ENCODE assay signal across 1 cellular context in genomic region chr7:130899638-130900401, GRCh38.
A peak's percentile ranks its signal among the peaks of the same experiment; 100 is the strongest.
TF ChIP-seq lines count a peak whose summit lies in the region.

No MANE protein-coding gene starts in this region.

TF ChIP-seq in HepG2, 621 proteins besides CTCF, POLR2A, EP300 and RAD21 (continued from another document and continues in another):
- TF ChIP-seq, protein P1, sequence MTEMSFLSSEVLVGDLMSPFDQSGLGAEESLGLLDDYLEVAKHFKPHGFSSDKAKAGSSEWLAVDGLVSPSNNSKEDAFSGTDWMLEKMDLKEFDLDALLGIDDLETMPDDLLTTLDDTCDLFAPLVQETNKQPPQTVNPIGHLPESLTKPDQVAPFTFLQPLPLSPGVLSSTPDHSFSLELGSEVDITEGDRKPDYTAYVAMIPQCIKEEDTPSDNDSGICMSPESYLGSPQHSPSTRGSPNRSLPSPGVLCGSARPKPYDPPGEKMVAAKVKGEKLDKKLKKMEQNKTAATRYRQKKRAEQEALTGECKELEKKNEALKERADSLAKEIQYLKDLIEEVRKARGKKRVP (CRISPR knock-in tag; IDR thresholded peaks at IDR 0.05) = peak in 1 of 2 experiments; percentile 40; a peak in 1 of 4 replicates
- TF ChIP-seq HOXD1 (CRISPR knock-in tag; IDR thresholded peaks at IDR 0.05) = peak; percentile 65
- peak; percentile 56 for TF ChIP-seq ASH2L (IDR thresholded peaks at IDR 0.05; ENCODE audit: insufficient read length, low read depth, low read length)
- peak; percentile 68 for TF ChIP-seq ZNF205 (CRISPR knock-in tag; IDR thresholded peaks at IDR 0.05)
- TF ChIP-seq NFRKB (IDR thresholded peaks at IDR 0.05) = no peak
- TF ChIP-seq ZNF792 (CRISPR knock-in tag; IDR thresholded peaks at IDR 0.05) = peak; percentile 78
- no peak for TF ChIP-seq ZNF318 (CRISPR knock-in tag; IDR thresholded peaks at IDR 0.05)
- TF ChIP-seq ZNF337 (CRISPR knock-in tag; IDR thresholded peaks at IDR 0.05; ENCODE audit: borderline replicate concordance, low read depth) = no peak
- TF ChIP-seq ZNF350 (CRISPR knock-in tag; IDR thresholded peaks at IDR 0.05; ENCODE audit: borderline replicate concordance, low read depth) = peak; percentile 41; the same call in 1 of the 2 replicates
- no peak for TF ChIP-seq GRHL1 (CRISPR knock-in tag; conservative IDR thresholded peaks at IDR 0.05)
- no peak for TF ChIP-seq KDM5B (CRISPR knock-in tag; IDR thresholded peaks at IDR 0.05; ENCODE audit: borderline replicate concordance)
- TF ChIP-seq ETV6 (CRISPR knock-in tag; conservative IDR thresholded peaks at IDR 0.05) = no peak; the same call in 1 of the 2 replicates
- TF ChIP-seq, protein P2, sequence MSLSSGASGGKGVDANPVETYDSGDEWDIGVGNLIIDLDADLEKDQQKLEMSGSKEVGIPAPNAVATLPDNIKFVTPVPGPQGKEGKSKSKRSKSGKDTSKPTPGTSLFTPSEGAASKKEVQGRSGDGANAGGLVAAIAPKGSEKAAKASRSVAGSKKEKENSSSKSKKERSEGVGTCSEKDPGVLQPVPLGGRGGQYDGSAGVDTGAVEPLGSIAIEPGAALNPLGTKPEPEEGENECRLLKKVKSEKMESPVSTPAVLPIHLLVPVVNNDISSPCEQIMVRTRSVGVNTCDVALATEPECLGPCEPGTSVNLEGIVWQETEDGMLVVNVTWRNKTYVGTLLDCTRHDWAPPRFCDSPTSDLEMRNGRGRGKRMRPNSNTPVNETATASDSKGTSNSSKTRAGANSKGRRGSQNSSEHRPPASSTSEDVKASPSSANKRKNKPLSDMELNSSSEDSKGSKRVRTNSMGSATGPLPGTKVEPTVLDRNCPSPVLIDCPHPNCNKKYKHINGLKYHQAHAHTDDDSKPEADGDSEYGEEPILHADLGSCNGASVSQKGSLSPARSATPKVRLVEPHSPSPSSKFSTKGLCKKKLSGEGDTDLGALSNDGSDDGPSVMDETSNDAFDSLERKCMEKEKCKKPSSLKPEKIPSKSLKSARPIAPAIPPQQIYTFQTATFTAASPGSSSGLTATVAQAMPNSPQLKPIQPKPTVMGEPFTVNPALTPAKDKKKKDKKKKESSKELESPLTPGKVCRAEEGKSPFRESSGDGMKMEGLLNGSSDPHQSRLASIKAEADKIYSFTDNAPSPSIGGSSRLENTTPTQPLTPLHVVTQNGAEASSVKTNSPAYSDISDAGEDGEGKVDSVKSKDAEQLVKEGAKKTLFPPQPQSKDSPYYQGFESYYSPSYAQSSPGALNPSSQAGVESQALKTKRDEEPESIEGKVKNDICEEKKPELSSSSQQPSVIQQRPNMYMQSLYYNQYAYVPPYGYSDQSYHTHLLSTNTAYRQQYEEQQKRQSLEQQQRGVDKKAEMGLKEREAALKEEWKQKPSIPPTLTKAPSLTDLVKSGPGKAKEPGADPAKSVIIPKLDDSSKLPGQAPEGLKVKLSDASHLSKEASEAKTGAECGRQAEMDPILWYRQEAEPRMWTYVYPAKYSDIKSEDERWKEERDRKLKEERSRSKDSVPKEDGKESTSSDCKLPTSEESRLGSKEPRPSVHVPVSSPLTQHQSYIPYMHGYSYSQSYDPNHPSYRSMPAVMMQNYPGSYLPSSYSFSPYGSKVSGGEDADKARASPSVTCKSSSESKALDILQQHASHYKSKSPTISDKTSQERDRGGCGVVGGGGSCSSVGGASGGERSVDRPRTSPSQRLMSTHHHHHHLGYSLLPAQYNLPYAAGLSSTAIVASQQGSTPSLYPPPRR (CRISPR knock-in tag; IDR thresholded peaks at IDR 0.05; ENCODE audit: borderline replicate concordance) = peak; percentile 74; the same call in 1 of the 2 replicates
- no peak for TF ChIP-seq CENPT (CRISPR knock-in tag; IDR thresholded peaks at IDR 0.05; ENCODE audit: low read depth)
- TF ChIP-seq ZNF230 (CRISPR knock-in tag; IDR thresholded peaks at IDR 0.05) = no peak
- no peak for TF ChIP-seq ZNF207 (IDR thresholded peaks at IDR 0.05; ENCODE audit: borderline replicate concordance)
- peak; percentile 100 for TF ChIP-seq ZEB1 (IDR thresholded peaks at IDR 0.05; ENCODE audit: insufficient replicate concordance, low read depth)
- TF ChIP-seq ZNF331 (CRISPR knock-in tag; IDR thresholded peaks at IDR 0.05) = peak; percentile 76
- TF ChIP-seq THYN1 (CRISPR knock-in tag; IDR thresholded peaks at IDR 0.05; ENCODE audit: borderline replicate concordance, low read depth) = no peak
- no peak for TF ChIP-seq ZKSCAN1 (IDR thresholded peaks at IDR 0.05; ENCODE audit: low read length)
- TF ChIP-seq GMEB2 (CRISPR knock-in tag; IDR thresholded peaks at IDR 0.05; ENCODE audit: low read depth) = no peak
- TF ChIP-seq, protein P3, sequence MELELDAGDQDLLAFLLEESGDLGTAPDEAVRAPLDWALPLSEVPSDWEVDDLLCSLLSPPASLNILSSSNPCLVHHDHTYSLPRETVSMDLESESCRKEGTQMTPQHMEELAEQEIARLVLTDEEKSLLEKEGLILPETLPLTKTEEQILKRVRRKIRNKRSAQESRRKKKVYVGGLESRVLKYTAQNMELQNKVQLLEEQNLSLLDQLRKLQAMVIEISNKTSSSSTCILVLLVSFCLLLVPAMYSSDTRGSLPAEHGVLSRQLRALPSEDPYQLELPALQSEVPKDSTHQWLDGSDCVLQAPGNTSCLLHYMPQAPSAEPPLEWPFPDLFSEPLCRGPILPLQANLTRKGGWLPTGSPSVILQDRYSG (CRISPR knock-in tag; IDR thresholded peaks at IDR 0.05) = peak; percentile 81; the same call in 1 of the 2 replicates
- no peak for TF ChIP-seq RELA (CRISPR knock-in tag; IDR thresholded peaks at IDR 0.05)
- TF ChIP-seq EED (CRISPR knock-in tag; IDR thresholded peaks at IDR 0.05) = no peak
- peak; percentile 35 to 68; a peak in 1 of 4 replicates for TF ChIP-seq HMGXB4 (CRISPR knock-in tag; IDR thresholded peaks at IDR 0.05; ENCODE audit: borderline replicate concordance in 1 of 2, low read depth in 1 of 2)
- 0 out of 2 replicates have a peak, but pooled peaks have one; percentile 38 for TF ChIP-seq ZNF124 (CRISPR knock-in tag; IDR thresholded peaks at IDR 0.05)
- no peak for TF ChIP-seq HHEX (CRISPR knock-in tag; IDR thresholded peaks at IDR 0.05)
- TF ChIP-seq ARNTL (CRISPR knock-in tag; IDR thresholded peaks at IDR 0.05) = peak; percentile 93
- peak; percentile 72 for TF ChIP-seq ZMYM2 (CRISPR knock-in tag; IDR thresholded peaks at IDR 0.05)
- no peak for TF ChIP-seq ZNF251 (CRISPR knock-in tag; IDR thresholded peaks at IDR 0.05)
- no peak for TF ChIP-seq ZNF496 (CRISPR knock-in tag; IDR thresholded peaks at IDR 0.05; ENCODE audit: insufficient replicate concordance)
- TF ChIP-seq NFYC (CRISPR knock-in tag; IDR thresholded peaks at IDR 0.05) = peak; percentile 36
- no peak for TF ChIP-seq ZNF446 (CRISPR knock-in tag; IDR thresholded peaks at IDR 0.05)
- no peak for TF ChIP-seq ZNF367 (CRISPR knock-in tag; IDR thresholded peaks at IDR 0.05; ENCODE audit: borderline replicate concordance)
- 0 out of 2 replicates have a peak, but pooled peaks have one; percentile 25 for TF ChIP-seq ZNF431 (CRISPR knock-in tag; IDR thresholded peaks at IDR 0.05; ENCODE audit: borderline replicate concordance, low read depth)
- no peak for TF ChIP-seq ZNF724P (CRISPR knock-in tag; IDR thresholded peaks at IDR 0.05; ENCODE audit: borderline replicate concordance)
- TF ChIP-seq DBP (CRISPR knock-in tag; IDR thresholded peaks at IDR 0.05; ENCODE audit: not compliant biosample characterization) = no peak
- TF ChIP-seq SUZ12 (IDR thresholded peaks at IDR 0.05; ENCODE audit: low read depth, low read length) = no peak
